Comparison of ENCODE assay signal across 20 cellular contexts in the genomic region with DNA sequence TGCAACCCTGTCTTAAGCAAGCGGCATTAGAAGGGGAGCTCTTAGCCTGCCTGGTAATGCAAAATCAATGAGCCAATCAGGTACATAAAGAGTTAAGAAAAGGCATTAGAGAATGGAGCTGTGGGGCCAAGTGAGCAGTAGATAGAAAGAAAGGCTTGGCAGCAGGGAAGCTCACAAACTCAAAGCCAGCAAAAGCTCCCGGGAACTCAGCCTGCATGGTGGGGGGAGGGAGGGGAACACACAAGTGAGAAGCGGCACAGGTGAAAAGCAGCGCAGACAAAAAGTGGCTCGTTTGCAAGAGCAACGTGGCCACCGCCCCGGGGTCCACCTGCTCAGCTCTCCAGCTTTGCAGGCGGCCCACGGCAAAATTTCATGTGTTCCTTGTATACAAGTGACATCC.
DNase-seq lines count a peak whose midpoint lies in the region; ATAC-seq, FAIRE-seq and TF ChIP-seq lines count a peak whose summit lies in the region.
"Had no signal": no experiment of that assay in that cellular context is flagged by ENCODE, and none has a peak within 500 bp of the region (broad histone marks: within the 10 kb centered on the region; RNA-seq: fewer than 3 reads in every experiment).

No MANE protein-coding gene starts in this region.

- H3K4me1 Mint-ChIP-seq in Calu3 (ENCODE audit: low read depth, unreplicated experiment): no peaks in the 10 kb centered on the region
- H3K4me1 Mint-ChIP-seq: B cell had no signal

- intact Hi-C loops in body of pancreas (cut with DNase I): no loop called here
- intact Hi-C loops in pancreas (cut with DNase I): no loop called here
- intact Hi-C loops in Calu3 (cut with micrococcal nuclease; ENCODE audit: unreplicated experiment): no loop called here
- intact Hi-C loops in heart left ventricle (cut with DNase I): no loop called here

- WGBS in body of pancreas, 2 donors: 9 to 23% methylated on average over 6 to 9 of the region's 10 CpGs
- 7 to 17% methylated on average over 10 of the region's 10 CpGs for WGBS in pancreas, 2 donors
- WGBS in heart left ventricle, 4 donors: 24 to 48% (median 41%) methylated on average over 10 of the region's 10 CpGs

- TF ChIP-seq POLR2A in body of pancreas (IDR thresholded peaks at IDR 0.05) (peak in 2 of 3 donors; percentile 65 to 68), heart left ventricle (IDR thresholded peaks at IDR 0.05) (no peak)

- H3K9me3 ChIP-seq in body of pancreas (no peaks in the 10 kb centered on the region), iPS-20b (ENCODE audit: insufficient read depth, low read depth, low read length) (peaks cover 12% of the 10 kb centered on the region), pancreas (no peaks in the 10 kb centered on the region), heart left ventricle (peaks cover 0 to 5% (median 0%) of the 10 kb centered on the region in 12 donors)

- TF ChIP-seq CTCF in body of pancreas (IDR thresholded peaks at IDR 0.05): no peak
- no peak for TF ChIP-seq CTCF in pancreas (IDR thresholded peaks at IDR 0.05)
- TF ChIP-seq CTCF in Calu3 (IDR thresholded peaks at IDR 0.05; ENCODE audit: unreplicated experiment): no peak
- TF ChIP-seq CTCF in heart left ventricle (IDR thresholded peaks at IDR 0.05): no peak

- H3K4me1 ChIP-seq in body of pancreas (peaks cover 7% of the 10 kb centered on the region), iPS-20b (ENCODE audit: insufficient read depth, low read length) (peaks cover 14% of the 10 kb centered on the region; the same call in 1 of the 2 replicates), pancreas (no peaks in the 10 kb centered on the region), heart left ventricle (no peaks in the 10 kb centered on the region)

- FAIRE-seq in pancreas (lab: Jason Lieb, UNC): no peak
- FAIRE-seq: HepG2 had no signal

- H3K9ac ChIP-seq in iPS-20b (ENCODE audit: low read depth, low read length): no peak overlapping the region

- no peaks in the 10 kb centered on the region for H3K36me3 Mint-ChIP-seq in Calu3 (ENCODE audit: insufficient read depth, unreplicated experiment)

- no peak overlapping the region for H3K27ac Mint-ChIP-seq in Calu3 (ENCODE audit: unreplicated experiment)
- H3K27ac Mint-ChIP-seq: B cell had no signal

- H3K27me3 ChIP-seq in H7 (ENCODE audit: control insufficient read depth, insufficient read depth, low read length) (peaks cover 10% of the 10 kb centered on the region; the same call in 1 of the 2 replicates), body of pancreas (no peaks in the 10 kb centered on the region), iPS-20b (ENCODE audit: insufficient read depth, low read length) (no peaks in the 10 kb centered on the region), pancreas (no peaks in the 10 kb centered on the region), heart left ventricle (peaks cover 0 to 4% (median 0%) of the 10 kb centered on the region in 9 donors)

- no peaks in the 10 kb centered on the region for H3K27me3 Mint-ChIP-seq in Calu3 (ENCODE audit: unreplicated experiment)
- H3K27me3 Mint-ChIP-seq: B cell had no signal

- no peak overlapping the region for H3K4me3 ChIP-seq in H7 (ENCODE audit: insufficient read depth, low read depth, low read length)
- no peak overlapping the region for H3K4me3 ChIP-seq in body of pancreas
- 0 out of 2 replicates have a peak overlapping the region, but pooled peaks have one; percentile 18 for H3K4me3 ChIP-seq in iPS-20b (ENCODE audit: low read length)
- peak overlapping the region in 2 of 4 donors; percentile 14 to 16 for H3K4me3 ChIP-seq in pancreas
- H3K4me3 ChIP-seq in heart left ventricle: no peak overlapping the region

- H3K4me3 Mint-ChIP-seq in Calu3 (ENCODE audit: low read depth, unreplicated experiment): no peak overlapping the region
- H3K4me3 Mint-ChIP-seq: B cell had no signal

- H3K36me3 ChIP-seq in H7 (replicated peaks; ENCODE audit: control insufficient read depth, insufficient read depth, low read length) (no peaks in the 10 kb centered on the region), body of pancreas (replicated peaks in 1 of 2; ENCODE audit: insufficient read depth in 1 of 2, low read depth in 2 of 2) (no peaks in the 10 kb centered on the region), iPS-20b (ENCODE audit: insufficient read depth, low read depth, low read length) (no peaks in the 10 kb centered on the region), pancreas (no peaks in the 10 kb centered on the region), heart left ventricle (no peaks in the 10 kb centered on the region)

- DNase-seq in H7 (peak; percentile 38), body of pancreas (peak; percentile 70 to 82 (median 78)), pancreas (peak; percentile 55 to 72 (median 65)), islet precursor cell (no peak), Calu3 (no peak), heart left ventricle (no peak)
- DNase-seq in activated CD4-positive, alpha-beta T cell treated with anti-CD3 and anti-CD28 coated beads, Interleukin-2, amount 50 U/mL, for 4 hours: no peak
- DNase-seq: COR-L47, GDM1, KG1, NCI-H1105 treated with DMSO at 0.1 percent for 48 hours, NCI-H187, NCI-H2107, NCI-H510A, NCI-H774, SIG-M5 had no signal

- BruUV-seq in Calu3 (replicated peaks; lab: Mats Ljungman, UMichigan): no TSS peak

- H3K27ac ChIP-seq in body of pancreas (peak overlapping the region in 3 of 4 donors; percentile 35 to 76 (median 61)), iPS-20b (ENCODE audit: low read length) (no peak overlapping the region), pancreas (peak overlapping the region; percentile 31 to 61 (median 44)), heart left ventricle (no peak overlapping the region)

- CTCF ChIA-PET in Calu3 (lab: Charles Lee): no interaction called here

- ATAC-seq in body of pancreas (peak; percentile 89), pancreas (peak; percentile 72 to 92 (median 81)), heart left ventricle (no peak)
- ATAC-seq: HCT116, HepG2 had no signal

- no peaks in the 10 kb centered on the region for H3K9me3 Mint-ChIP-seq in Calu3 (ENCODE audit: low read depth, unreplicated experiment)

Comparison
In these comparisons a context has a peak if more than half of its experiments do, and no peak if none do; other contexts are left out.
1. DNase-seq: peak in H7 (single experiment), body of pancreas (4 of 4) and pancreas (6 of 6); none in islet precursor cell (single experiment), activated CD4-positive, alpha-beta T cell treated with anti-CD3 and anti-CD28 coated beads, Interleukin-2, amount 50 U/mL, for 4 hours (0 of 2), Calu3 (single experiment) and heart left ventricle (0 of 5).
2. ATAC-seq: peak in body of pancreas (single experiment) and pancreas (4 of 4); none in heart left ventricle (0 of 4).
3. H3K27ac ChIP-seq: peak in body of pancreas (3 of 4) and pancreas (4 of 4); none in iPS-20b (single experiment) and heart left ventricle (0 of 12).
4. POLR2A ChIP-seq: peak in body of pancreas (2 of 3); none in heart left ventricle (0 of 2).